1 cellular context compared by ENCODE assay signal in the genomic region with DNA sequence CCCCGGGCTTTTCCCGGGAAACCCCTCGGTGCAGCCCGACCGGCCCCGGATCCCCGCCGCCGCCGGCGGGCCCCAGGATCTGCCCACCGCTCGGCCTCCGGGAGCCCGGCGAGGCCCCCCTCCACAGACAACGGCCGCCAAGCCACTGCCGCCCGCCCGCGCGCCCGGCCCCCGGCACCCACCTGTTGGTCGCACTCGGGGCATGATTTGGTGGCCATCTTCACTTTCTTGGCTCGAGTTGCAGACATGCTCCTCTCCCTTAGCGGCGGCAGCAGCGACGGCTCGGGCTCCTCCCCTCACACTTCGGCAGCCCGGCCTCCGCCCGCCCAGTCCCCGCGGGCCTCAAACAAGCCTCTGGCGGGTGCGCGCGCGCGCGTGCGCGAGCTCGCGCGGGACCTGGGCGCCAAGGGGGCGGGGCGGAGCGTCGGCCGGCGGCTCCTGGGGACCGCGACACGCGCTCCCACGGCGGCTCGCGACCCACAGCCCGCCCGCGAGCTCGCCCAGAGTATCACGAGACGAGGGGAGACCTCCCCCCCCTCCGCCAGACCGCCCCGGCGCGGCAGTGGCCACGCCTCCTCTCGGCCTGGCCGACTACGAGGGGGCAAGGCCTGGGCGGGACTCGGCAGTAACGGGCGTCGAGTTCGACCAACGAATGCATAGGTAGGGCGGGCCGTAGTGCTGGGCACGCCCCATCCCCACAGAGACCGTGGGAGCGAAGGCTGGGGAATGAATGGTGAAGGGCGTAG.
TF ChIP-seq lines count a peak whose summit lies in the region.

A gene with protein sequence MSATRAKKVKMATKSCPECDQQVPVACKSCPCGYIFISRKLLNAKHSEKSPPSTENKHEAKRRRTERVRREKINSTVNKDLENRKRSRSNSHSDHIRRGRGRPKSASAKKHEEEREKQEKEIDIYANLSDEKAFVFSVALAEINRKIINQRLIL (minus strand): TSS at position 279 of the 746 bp plus-strand sequence. CDS start 31 bp downstream, at position 248.

TF ChIP-seq in WTC11, 78 proteins besides CTCF, POLR2A, EP300 and RAD21 (continued from another document):
- TF ChIP-seq, protein P1, sequence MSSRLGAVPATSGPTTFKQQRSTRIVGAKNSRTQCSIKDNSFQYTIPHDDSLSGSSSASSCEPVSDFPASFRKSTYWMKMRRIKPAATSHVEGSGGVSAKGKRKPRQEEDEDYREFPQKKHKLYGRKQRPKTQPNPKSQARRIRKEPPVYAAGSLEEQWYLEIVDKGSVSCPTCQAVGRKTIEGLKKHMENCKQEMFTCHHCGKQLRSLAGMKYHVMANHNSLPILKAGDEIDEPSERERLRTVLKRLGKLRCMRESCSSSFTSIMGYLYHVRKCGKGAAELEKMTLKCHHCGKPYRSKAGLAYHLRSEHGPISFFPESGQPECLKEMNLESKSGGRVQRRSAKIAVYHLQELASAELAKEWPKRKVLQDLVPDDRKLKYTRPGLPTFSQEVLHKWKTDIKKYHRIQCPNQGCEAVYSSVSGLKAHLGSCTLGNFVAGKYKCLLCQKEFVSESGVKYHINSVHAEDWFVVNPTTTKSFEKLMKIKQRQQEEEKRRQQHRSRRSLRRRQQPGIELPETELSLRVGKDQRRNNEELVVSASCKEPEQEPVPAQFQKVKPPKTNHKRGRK (CRISPR knock-in tag; IDR thresholded peaks at IDR 0.05; ENCODE audit: borderline replicate concordance), result no peak
- TF ChIP-seq ZNF263 (CRISPR knock-in tag; IDR thresholded peaks at IDR 0.05; ENCODE audit: low read depth) (no peak), SMAD4 (CRISPR knock-in tag; IDR thresholded peaks at IDR 0.05) (no peak), RORB (CRISPR knock-in tag; IDR thresholded peaks at IDR 0.05) (no peak), ZBTB21 (CRISPR knock-in tag; IDR thresholded peaks at IDR 0.05; ENCODE audit: borderline replicate concordance) (no peak), SP1 (CRISPR knock-in tag; conservative IDR thresholded peaks at IDR 0.05) (peak; percentile 88), TEAD1 (CRISPR knock-in tag; IDR thresholded peaks at IDR 0.05) (no peak), TCF7 (CRISPR knock-in tag; IDR thresholded peaks at IDR 0.05; ENCODE audit: low read depth) (peak; percentile 17; the same call in 1 of the 2 replicates), SMAD3 (CRISPR knock-in tag; IDR thresholded peaks at IDR 0.05; ENCODE audit: borderline replicate concordance) (no peak), CREB1 (CRISPR knock-in tag; IDR thresholded peaks at IDR 0.05) (no peak)
- TF ChIP-seq, protein P2, sequence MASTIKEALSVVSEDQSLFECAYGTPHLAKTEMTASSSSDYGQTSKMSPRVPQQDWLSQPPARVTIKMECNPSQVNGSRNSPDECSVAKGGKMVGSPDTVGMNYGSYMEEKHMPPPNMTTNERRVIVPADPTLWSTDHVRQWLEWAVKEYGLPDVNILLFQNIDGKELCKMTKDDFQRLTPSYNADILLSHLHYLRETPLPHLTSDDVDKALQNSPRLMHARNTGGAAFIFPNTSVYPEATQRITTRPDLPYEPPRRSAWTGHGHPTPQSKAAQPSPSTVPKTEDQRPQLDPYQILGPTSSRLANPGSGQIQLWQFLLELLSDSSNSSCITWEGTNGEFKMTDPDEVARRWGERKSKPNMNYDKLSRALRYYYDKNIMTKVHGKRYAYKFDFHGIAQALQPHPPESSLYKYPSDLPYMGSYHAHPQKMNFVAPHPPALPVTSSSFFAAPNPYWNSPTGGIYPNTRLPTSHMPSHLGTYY (CRISPR knock-in tag; IDR thresholded peaks at IDR 0.05), result no peak
- TF ChIP-seq, protein P3, sequence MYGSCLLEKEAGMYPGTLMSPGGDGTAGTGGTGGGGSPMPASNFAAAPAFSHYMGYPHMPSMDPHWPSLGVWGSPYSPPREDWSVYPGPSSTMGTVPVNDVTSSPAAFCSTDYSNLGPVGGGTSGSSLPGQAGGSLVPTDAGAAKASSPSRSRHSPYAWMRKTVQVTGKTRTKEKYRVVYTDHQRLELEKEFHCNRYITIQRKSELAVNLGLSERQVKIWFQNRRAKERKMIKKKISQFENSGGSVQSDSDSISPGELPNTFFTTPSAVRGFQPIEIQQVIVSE (CRISPR knock-in tag; IDR thresholded peaks at IDR 0.05; ENCODE audit: borderline replicate concordance), result no peak
TF ChIP-seq in WTC11: peak in this region for 6.
